ENCODE assay signal across 9 cellular contexts in the genomic region with DNA sequence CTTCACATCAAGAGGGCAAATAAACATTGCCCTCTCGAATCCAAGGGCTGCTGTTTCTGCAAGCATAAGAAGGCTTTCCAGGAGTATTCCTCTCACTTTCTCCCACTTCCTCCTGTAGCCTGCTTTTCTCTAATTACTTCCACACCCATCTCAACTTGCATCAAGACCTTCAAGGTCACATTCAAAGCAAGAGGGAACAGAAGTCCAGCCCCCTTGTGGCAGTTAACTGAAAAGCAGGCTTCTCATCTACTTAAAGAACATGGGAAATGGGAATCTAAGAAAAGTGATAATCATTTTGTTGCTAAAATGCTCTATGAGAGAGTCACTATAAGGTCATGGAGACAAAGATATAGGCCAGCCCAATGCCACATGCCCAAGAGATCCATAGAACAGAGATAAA.
DNase-seq lines count a peak whose midpoint lies in the region; ATAC-seq, FAIRE-seq and TF ChIP-seq lines count a peak whose summit lies in the region.
"Had no signal": no experiment of that assay in that cellular context is flagged by ENCODE, and none has a peak within 500 bp of the region (broad histone marks: within the 10 kb centered on the region; RNA-seq: fewer than 3 reads in every experiment).

No MANE protein-coding gene starts in this region.

- H3K27ac ChIP-seq in cardiac muscle cell (no peak overlapping the region), transverse colon (peak overlapping the region in 2 of 4 donors; percentile 52 to 60)
- H3K27ac ChIP-seq: thoracic aorta had no signal

- TF ChIP-seq CTCF in cardiac muscle cell (IDR thresholded peaks at IDR 0.05; ENCODE audit: low read depth, low read length) (peak; percentile 17), LNCaP clone FGC (IDR thresholded peaks at IDR 0.05; ENCODE audit: control insufficient read depth, extremely low read depth, insufficient read depth) (peak; percentile 23; the same call in 1 of the 2 replicates), cardiac fibroblast (IDR thresholded peaks at IDR 0.05; ENCODE audit: low read depth, low read length) (peak; percentile 21), transverse colon (IDR thresholded peaks at IDR 0.05) (peak; percentile 24 to 70 (median 44))

- no peak overlapping the region for H3K4me3 ChIP-seq in cardiac muscle cell
- H3K4me3 ChIP-seq in LNCaP clone FGC (ENCODE audit: low read depth, low read length) = no peak overlapping the region
- H3K4me3 ChIP-seq in cardiac fibroblast (replicated peaks in 1 of 2; ENCODE audit: low read depth in 2 of 2, low read length in 2 of 2) = no peak overlapping the region
- no peak overlapping the region for H3K4me3 ChIP-seq in transverse colon
- H3K4me3 ChIP-seq: thoracic aorta had no signal

- intact Hi-C loops in left ventricle myocardium superior (cut with micrococcal nuclease) = no loop called here
- intact Hi-C loops in transverse colon (cut with DNase I; ENCODE audit: low total_unique reads) = no loop called here

- TF ChIP-seq EP300 in transverse colon (IDR thresholded peaks at IDR 0.05; ENCODE audit: low read depth) = no peak

- ATAC-seq in left ventricle myocardium superior = no peak

- H3K36me3 ChIP-seq in cardiac muscle cell = no peaks in the 10 kb centered on the region
- no peaks in the 10 kb centered on the region for H3K36me3 ChIP-seq in transverse colon
- H3K36me3 ChIP-seq: thoracic aorta had no signal

- in situ Hi-C loops in transverse colon (cut with MboI; ENCODE audit: low pct_ligation_motif_present in 1 of 4, low pct_unique_long_range_greater_than_20kb in 1 of 4, low sequenced_read_pairs in 3 of 4) = no loop called here

- H3K4me1 ChIP-seq in cardiac muscle cell (ENCODE audit: low read depth) (no peaks in the 10 kb centered on the region), transverse colon (peaks cover 0 to 25% (median 12%) of the 10 kb centered on the region in 4 donors)

- FAIRE-seq in HTR-8/SVneo (lab: Jason Lieb, UNC) = no peak

- no peak for DNase-seq in cardiac muscle cell (ENCODE audit: low read depth in 1 of 2, low spot score in 1 of 2)
- DNase-seq in left ventricle myocardium superior = no peak
- no peak for DNase-seq in LNCaP clone FGC (ENCODE audit: low read depth)
- DNase-seq in cardiac fibroblast (ENCODE audit: low read depth in 2 of 2) = peak in 1 of 2 donors; percentile 1
- DNase-seq in transverse colon = peak; percentile 27
- DNase-seq in amniotic stem cell (lab: John Stamatoyannopoulos, UW) = no peak
- no peak for DNase-seq in HTR-8/SVneo (ENCODE audit: insufficient read length, low spot score)
- DNase-seq in activated T-cell treated with anti-CD3 and anti-CD28 coated beads, Interleukin-2, amount 50 U/mL, for 1 hour = no peak

- WGBS in transverse colon (ENCODE audit: low coverage in 1 of 2), 2 donors = 67 to 75% methylated on average over 1 of the region's 1 CpG

- H3K9me3 ChIP-seq in cardiac muscle cell (ENCODE audit: low read depth) = no peaks in the 10 kb centered on the region
- no peaks in the 10 kb centered on the region for H3K9me3 ChIP-seq in transverse colon
- H3K9me3 ChIP-seq: thoracic aorta had no signal

- TF ChIP-seq POLR2A in transverse colon (IDR thresholded peaks at IDR 0.05) = no peak

- H3K27me3 ChIP-seq in cardiac muscle cell (no peaks in the 10 kb centered on the region), transverse colon (no peaks in the 10 kb centered on the region)
